ENCODE assay signal across 9 cellular contexts in genomic region chr2:197779261-197779660, GRCh38. TPM values are rescaled to one million over a fixed set of nuclear protein-coding genes. Genes with fewer than 3 reads are reported as not detected.
"Had no signal": no experiment of that assay in that cellular context is flagged by ENCODE, and none has a peak within 500 bp of the region (broad histone marks: within the 10 kb centered on the region; RNA-seq: fewer than 3 reads in every experiment).

No MANE protein-coding gene starts in this region.

- DNase-seq: H9, HCEC 1CT, KBM-7 had no signal

- H2AFZ ChIP-seq: GM23338 had no signal

- H3K4me3 ChIP-seq: GM23338 had no signal

- ATAC-seq: GM23338, HepG2 had no signal

- H3K27ac ChIP-seq: HL-60 had no signal

- H3K4me2 ChIP-seq: GM23338 had no signal

RNA-seq across cellular contexts. Expression of gene BOLL, which starts 5.9 kb away (rescaled TPM):
- total RNA-seq: GM23338, H1, H9, HepG2, HT1080 had no signal
- polyA plus RNA-seq: H1, HepG2, IgD-negative memory B cell had no signal

RNA-seq across cellular contexts. Expression of gene PLCL1, which starts 25.1 kb away (rescaled TPM):
- total RNA-seq: GM23338, H1, HepG2 had no signal
- polyA plus RNA-seq: GM23338, H1, HepG2 had no signal
